8 cellular contexts compared by ENCODE assay signal in the genomic region with DNA sequence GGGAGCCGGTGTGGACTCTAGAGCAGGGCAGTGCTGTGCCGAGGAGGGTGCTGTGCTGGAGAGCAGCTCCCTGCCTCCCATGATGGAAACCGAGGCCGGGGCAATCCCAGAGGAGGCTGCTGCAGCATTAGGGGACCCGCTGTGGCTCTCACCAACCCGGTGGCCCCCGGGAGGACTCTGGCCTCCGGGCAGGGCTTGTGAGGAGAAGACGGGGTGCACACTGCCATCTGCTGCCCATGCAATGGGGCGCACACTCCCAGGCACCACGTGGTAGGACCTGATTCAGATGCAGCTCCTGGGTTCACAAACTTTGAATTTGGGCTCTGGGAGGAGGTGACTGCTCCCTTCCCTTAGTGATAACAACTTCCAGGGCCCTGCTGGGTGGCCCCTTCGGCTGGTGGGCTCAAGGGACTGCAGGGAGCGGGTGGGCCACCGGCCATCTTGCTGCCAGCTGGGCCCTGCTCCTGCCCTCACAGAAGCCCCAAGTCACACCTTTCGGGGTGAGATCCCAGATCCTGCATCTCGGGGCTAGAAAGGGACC.
DNase-seq lines count a peak whose midpoint lies in the region; ATAC-seq and TF ChIP-seq lines count a peak whose summit lies in the region.

No MANE protein-coding gene starts in this region.

- H3K9me3 ChIP-seq in adrenal gland (replicated peaks in 1 of 3) (no peaks in the 10 kb centered on the region), right lobe of liver (no peaks in the 10 kb centered on the region), SJCRH30 (replicated peaks) (no peaks in the 10 kb centered on the region)

- in situ Hi-C loops in ACHN (cut with HindIII; ENCODE audit: low pct_ligation_motif_present, low pct_unique_long_range_greater_than_20kb, low sequenced_read_pairs) = no loop called here

- ATAC-seq in right lobe of liver (peak in 3 of 4 donors; percentile 4 to 32 (median 7)), HG03460 (IDR thresholded peaks at IDR 0.05; ENCODE audit: unreplicated experiment) (no peak)

- POLR2A ChIA-PET in BJ (lab: Charles Lee) = no interaction called here

- 62 to 83% (median 68%) methylated on average over 2 to 16 of the region's 16 CpGs for WGBS in adrenal gland, 4 donors
- WGBS in right lobe of liver (ENCODE audit: insufficient coverage, low coverage, low lambda C conversion rate, missing lambda C conversion rate) = 18% methylated on average over 4 of the region's 16 CpGs

- H3K27me3 ChIP-seq in BJ (ENCODE audit: control insufficient read depth, insufficient read depth, low read length) (peaks cover 6% of the 10 kb centered on the region), adrenal gland (peaks cover 9% of the 10 kb centered on the region), right lobe of liver (no peaks in the 10 kb centered on the region), SJCRH30 (0 out of 2 replicates have a peak, but pooled peaks cover 4% of the 10 kb centered on the region)

- CTCF ChIA-PET in BJ (lab: Yijun Ruan, JAX) = interaction anchor here (0.6 to 7.4 kb wide), 4 partner anchors 228 to 290 kb away, joined by 4 to 60 read pairs (median 6); a partner anchor contains a TSS

- TF ChIP-seq CTCF in BJ (IDR thresholded peaks at IDR 0.05; ENCODE audit: insufficient read depth, low read depth, low read length) (peak; percentile 27), adrenal gland (IDR thresholded peaks at IDR 0.05) (peak in 2 of 6 experiments; percentile 12 to 15), right lobe of liver (IDR thresholded peaks at IDR 0.05) (peak; percentile 17 to 47 (median 32))

- H3K36me3 ChIP-seq in BJ (ENCODE audit: control insufficient read depth, insufficient read depth, low read length) (no peaks in the 10 kb centered on the region), adrenal gland (replicated peaks in 1 of 2) (no peaks in the 10 kb centered on the region), right lobe of liver (no peaks in the 10 kb centered on the region), SJCRH30 (no peaks in the 10 kb centered on the region)

- TF ChIP-seq POLR2A in adrenal gland (IDR thresholded peaks at IDR 0.05) (no peak), right lobe of liver (IDR thresholded peaks at IDR 0.05) (no peak)

- H3K4me1 ChIP-seq in adrenal gland (replicated peaks in 1 of 2) (peaks cover 5 to 15% of the 10 kb centered on the region in 2 donors), right lobe of liver (peaks cover 0 to 17% (median 6%) of the 10 kb centered on the region in 4 donors), SJCRH30 (no peaks in the 10 kb centered on the region)

- no peak for DNase-seq in BJ (ENCODE audit: low read depth)
- peak; percentile 44 for DNase-seq in HCEC 1CT
- peak in 4 of 7 donors; percentile 12 to 46 (median 22) for DNase-seq in adrenal gland
- peak; percentile 29 to 54 (median 44) for DNase-seq in right lobe of liver
- DNase-seq in SJCRH30 = no peak
- no peak for DNase-seq in NCI-H1417 (lab: John Stamatoyannopoulos, UW)
- no peak for DNase-seq in ACHN

- no peak overlapping the region for H3K27ac ChIP-seq in adrenal gland
- H3K27ac ChIP-seq in right lobe of liver = no peak overlapping the region
- no peak overlapping the region for H3K27ac ChIP-seq in SJCRH30

- H3K4me3 ChIP-seq in BJ (ENCODE audit: low read depth, low read length) (no peak overlapping the region), adrenal gland (no peak overlapping the region), right lobe of liver (no peak overlapping the region), SJCRH30 (no peak overlapping the region)

- intact Hi-C loops in adrenal gland (cut with DNase I) = no loop called here
- intact Hi-C loops in right lobe of liver (cut with DNase I) = no loop called here

Comparison
In these comparisons a context has a peak if more than half of its experiments do, and no peak if none do; other contexts are left out.
1. DNase-seq: peak in HCEC 1CT (single experiment), adrenal gland (4 of 7) and right lobe of liver (3 of 3); none in BJ (single experiment), SJCRH30 (0 of 2), NCI-H1417 (0 of 3) and ACHN (single experiment).